11 cellular contexts compared by ENCODE assay signal in genomic region chr1:1954831-1955441, GRCh38.
A peak's percentile ranks its signal among the peaks of the same experiment; 100 is the strongest.
DNase-seq lines count a peak whose midpoint lies in the region; ATAC-seq and TF ChIP-seq lines count a peak whose summit lies in the region.
"Had no signal": no experiment of that assay in that cellular context is flagged by ENCODE, and none has a peak within 500 bp of the region (broad histone marks: within the 10 kb centered on the region; RNA-seq: fewer than 3 reads in every experiment).

No MANE protein-coding gene starts in this region.

- H3K27ac Mint-ChIP-seq in central memory CD8-positive, alpha-beta T cell (ENCODE audit: low read depth), result peak overlapping the region; percentile 84
- peak overlapping the region; percentile 74 to 93 for H3K27ac Mint-ChIP-seq in stimulated activated naive CD8-positive, alpha-beta T cell treated with anti-CD3 and anti-CD28 coated beads, Interleukin-15, amount 100 ng/mL, for 72 hours

- TF ChIP-seq CTCF in LNCAP (IDR thresholded peaks at IDR 0.05) (0 out of 2 replicates have a peak, but pooled peaks have one; percentile 15), foreskin fibroblast (IDR thresholded peaks at IDR 0.05; ENCODE audit: low read depth, low read length) (no peak)

- DNase-seq in activated naive CD4-positive, alpha-beta T cell treated with Interleukin-2 at 50 U/mL for 16 hours, result peak; percentile 16
- DNase-seq in activated naive CD4-positive, alpha-beta T cell (lab: John Stamatoyannopoulos, UW), result no peak
- no peak for DNase-seq in central memory CD8-positive, alpha-beta T cell (ENCODE audit: low spot score in 2 of 2)
- peak; percentile 19 to 37 for DNase-seq in stimulated activated naive CD8-positive, alpha-beta T cell treated with anti-CD3 and anti-CD28 coated beads, Interleukin-15, amount 100 ng/mL, for 72 hours
- DNase-seq in putamen (ENCODE audit: low spot score) (no peak), foreskin fibroblast (no peak)
- DNase-seq: foreskin keratinocyte, NCI-H1694 treated with DMSO at 0.1 percent for 48 hours had no signal

- H3K36me3 Mint-ChIP-seq in central memory CD8-positive, alpha-beta T cell (ENCODE audit: insufficient read depth), result peaks cover 3% of the 10 kb centered on the region

- H3K27me3 Mint-ChIP-seq in central memory CD8-positive, alpha-beta T cell, result peaks cover 41% of the 10 kb centered on the region
- peaks cover 20% of the 10 kb centered on the region for H3K27me3 Mint-ChIP-seq in stimulated activated naive CD8-positive, alpha-beta T cell treated with anti-CD3 and anti-CD28 coated beads, Interleukin-15, amount 100 ng/mL, for 72 hours

- ATAC-seq in central memory CD8-positive, alpha-beta T cell (replicated peaks; ENCODE audit: extremely low read depth, poor library complexity, severe bottlenecking), result no peak
- ATAC-seq in stimulated activated naive CD8-positive, alpha-beta T cell treated with anti-CD3 and anti-CD28 coated beads, Interleukin-15, amount 100 ng/mL, for 72 hours, result peak; percentile 16
- no peak for ATAC-seq in HG02610 (IDR thresholded peaks at IDR 0.05; ENCODE audit: unreplicated experiment)
- ATAC-seq: foreskin keratinocyte had no signal

- peak overlapping the region; percentile 11 for H3K4me3 Mint-ChIP-seq in central memory CD8-positive, alpha-beta T cell
- H3K4me3 Mint-ChIP-seq in stimulated activated naive CD8-positive, alpha-beta T cell treated with anti-CD3 and anti-CD28 coated beads, Interleukin-15, amount 100 ng/mL, for 72 hours, result peak overlapping the region; percentile 63

- H3K9me3 Mint-ChIP-seq in central memory CD8-positive, alpha-beta T cell, result peaks cover 5% of the 10 kb centered on the region
- peaks cover 0 to 7% of the 10 kb centered on the region in 2 donors for H3K9me3 Mint-ChIP-seq in stimulated activated naive CD8-positive, alpha-beta T cell treated with anti-CD3 and anti-CD28 coated beads, Interleukin-15, amount 100 ng/mL, for 72 hours

- peaks cover 6% of the 10 kb centered on the region for H3K4me1 Mint-ChIP-seq in central memory CD8-positive, alpha-beta T cell
- H3K4me1 Mint-ChIP-seq in stimulated activated naive CD8-positive, alpha-beta T cell treated with anti-CD3 and anti-CD28 coated beads, Interleukin-15, amount 100 ng/mL, for 72 hours, result peaks cover 14% of the 10 kb centered on the region

- H3K4me3 ChIP-seq in foreskin fibroblast (ENCODE audit: low read depth in 1 of 2, low read length in 2 of 2), result no peak overlapping the region
- H3K4me3 ChIP-seq: coronary artery had no signal

Comparison
In these comparisons a context has a peak if more than half of its experiments do, and no peak if none do; other contexts are left out.
1. DNase-seq: peak in activated naive CD4-positive, alpha-beta T cell treated with Interleukin-2 at 50 U/mL for 16 hours (single experiment) and stimulated activated naive CD8-positive, alpha-beta T cell treated with anti-CD3 and anti-CD28 coated beads, Interleukin-15, amount 100 ng/mL, for 72 hours (2 of 2); none in activated naive CD4-positive, alpha-beta T cell (0 of 4), central memory CD8-positive, alpha-beta T cell (0 of 2), putamen (single experiment) and foreskin fibroblast (0 of 2).